Comparison of ENCODE assay signal across 2 cellular contexts in the genomic region with DNA sequence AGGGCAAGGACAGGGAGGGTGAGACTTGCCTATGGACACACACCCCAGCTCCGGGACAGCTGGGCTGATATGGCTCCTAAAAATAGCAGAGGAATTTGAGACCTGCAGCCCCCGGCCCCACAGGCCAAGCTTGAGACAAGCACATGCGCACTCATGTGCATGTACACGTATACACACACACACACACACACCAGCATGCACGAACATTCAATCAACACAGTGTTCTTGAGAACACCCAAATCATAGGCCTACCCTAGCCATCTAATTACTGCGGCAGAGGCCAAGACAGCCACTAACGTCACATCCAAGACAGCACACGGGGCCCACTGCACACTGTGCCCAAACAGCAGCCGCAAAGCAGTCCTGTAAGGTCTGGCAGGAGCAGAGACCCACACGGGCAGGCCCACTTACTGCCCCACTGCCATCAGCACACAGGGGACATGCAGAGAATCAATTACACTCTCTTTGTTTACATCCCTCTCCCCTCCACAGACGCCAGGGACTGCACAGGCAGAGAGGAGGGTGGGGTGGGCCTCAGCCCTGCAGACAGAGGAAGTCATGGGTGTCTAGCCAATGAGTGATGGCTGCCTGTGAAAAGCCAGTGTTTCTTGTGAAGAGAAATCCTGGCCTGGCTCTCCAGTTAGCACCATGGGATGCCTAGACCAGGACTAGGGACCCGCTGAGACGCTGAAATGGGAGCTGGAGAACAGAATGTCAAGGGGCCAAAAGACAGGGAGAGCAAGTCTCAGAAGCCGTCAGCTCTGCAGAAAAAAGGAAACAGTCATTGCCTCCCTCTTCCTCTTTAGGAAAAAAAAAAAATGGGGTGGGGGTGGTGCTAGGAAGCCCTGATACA.
TF ChIP-seq lines count a peak whose summit lies in the region.

No MANE protein-coding gene starts in this region.

TF ChIP-seq in SK-N-SH, 30 proteins besides CTCF, POLR2A, EP300 and RAD21:
- TF ChIP-seq, protein P1, sequence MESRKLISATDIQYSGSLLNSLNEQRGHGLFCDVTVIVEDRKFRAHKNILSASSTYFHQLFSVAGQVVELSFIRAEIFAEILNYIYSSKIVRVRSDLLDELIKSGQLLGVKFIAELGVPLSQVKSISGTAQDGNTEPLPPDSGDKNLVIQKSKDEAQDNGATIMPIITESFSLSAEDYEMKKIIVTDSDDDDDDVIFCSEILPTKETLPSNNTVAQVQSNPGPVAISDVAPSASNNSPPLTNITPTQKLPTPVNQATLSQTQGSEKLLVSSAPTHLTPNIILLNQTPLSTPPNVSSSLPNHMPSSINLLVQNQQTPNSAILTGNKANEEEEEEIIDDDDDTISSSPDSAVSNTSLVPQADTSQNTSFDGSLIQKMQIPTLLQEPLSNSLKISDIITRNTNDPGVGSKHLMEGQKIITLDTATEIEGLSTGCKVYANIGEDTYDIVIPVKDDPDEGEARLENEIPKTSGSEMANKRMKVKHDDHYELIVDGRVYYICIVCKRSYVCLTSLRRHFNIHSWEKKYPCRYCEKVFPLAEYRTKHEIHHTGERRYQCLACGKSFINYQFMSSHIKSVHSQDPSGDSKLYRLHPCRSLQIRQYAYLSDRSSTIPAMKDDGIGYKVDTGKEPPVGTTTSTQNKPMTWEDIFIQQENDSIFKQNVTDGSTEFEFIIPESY (IDR thresholded peaks at IDR 0.05; ENCODE audit: borderline replicate concordance, low read depth): no peak
- no peak for TF ChIP-seq NFIC (IDR thresholded peaks at IDR 0.05; ENCODE audit: borderline replicate concordance)
- TF ChIP-seq FOXJ3 (CRISPR knock-in tag; IDR thresholded peaks at IDR 0.05): peak; percentile 67; the same call in 1 of the 2 replicates
- TF ChIP-seq, protein P2, sequence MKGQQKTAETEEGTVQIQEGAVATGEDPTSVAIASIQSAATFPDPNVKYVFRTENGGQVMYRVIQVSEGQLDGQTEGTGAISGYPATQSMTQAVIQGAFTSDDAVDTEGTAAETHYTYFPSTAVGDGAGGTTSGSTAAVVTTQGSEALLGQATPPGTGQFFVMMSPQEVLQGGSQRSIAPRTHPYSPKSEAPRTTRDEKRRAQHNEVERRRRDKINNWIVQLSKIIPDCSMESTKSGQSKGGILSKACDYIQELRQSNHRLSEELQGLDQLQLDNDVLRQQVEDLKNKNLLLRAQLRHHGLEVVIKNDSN (IDR thresholded peaks at IDR 0.05; ENCODE audit: borderline replicate concordance, low read depth): no peak

TF ChIP-seq in GM12878, 131 proteins besides CTCF, POLR2A, EP300 and RAD21:
- no peak for TF ChIP-seq GATAD2B (conservative IDR thresholded peaks at IDR 0.05; ENCODE audit: low read depth)
- TF ChIP-seq ZNF207 (IDR thresholded peaks at IDR 0.05; ENCODE audit: borderline replicate concordance): 0 out of 2 replicates have a peak, but pooled peaks have one; percentile 25
- no peak for TF ChIP-seq RBBP5 (conservative IDR thresholded peaks at IDR 0.05)
- no peak for TF ChIP-seq LARP7 (IDR thresholded peaks at IDR 0.05)
- TF ChIP-seq MTA2 (IDR thresholded peaks at IDR 0.05; ENCODE audit: low read depth): no peak
- TF ChIP-seq TCF7 (IDR thresholded peaks at IDR 0.05; ENCODE audit: borderline replicate concordance): no peak
- TF ChIP-seq, protein P3, sequence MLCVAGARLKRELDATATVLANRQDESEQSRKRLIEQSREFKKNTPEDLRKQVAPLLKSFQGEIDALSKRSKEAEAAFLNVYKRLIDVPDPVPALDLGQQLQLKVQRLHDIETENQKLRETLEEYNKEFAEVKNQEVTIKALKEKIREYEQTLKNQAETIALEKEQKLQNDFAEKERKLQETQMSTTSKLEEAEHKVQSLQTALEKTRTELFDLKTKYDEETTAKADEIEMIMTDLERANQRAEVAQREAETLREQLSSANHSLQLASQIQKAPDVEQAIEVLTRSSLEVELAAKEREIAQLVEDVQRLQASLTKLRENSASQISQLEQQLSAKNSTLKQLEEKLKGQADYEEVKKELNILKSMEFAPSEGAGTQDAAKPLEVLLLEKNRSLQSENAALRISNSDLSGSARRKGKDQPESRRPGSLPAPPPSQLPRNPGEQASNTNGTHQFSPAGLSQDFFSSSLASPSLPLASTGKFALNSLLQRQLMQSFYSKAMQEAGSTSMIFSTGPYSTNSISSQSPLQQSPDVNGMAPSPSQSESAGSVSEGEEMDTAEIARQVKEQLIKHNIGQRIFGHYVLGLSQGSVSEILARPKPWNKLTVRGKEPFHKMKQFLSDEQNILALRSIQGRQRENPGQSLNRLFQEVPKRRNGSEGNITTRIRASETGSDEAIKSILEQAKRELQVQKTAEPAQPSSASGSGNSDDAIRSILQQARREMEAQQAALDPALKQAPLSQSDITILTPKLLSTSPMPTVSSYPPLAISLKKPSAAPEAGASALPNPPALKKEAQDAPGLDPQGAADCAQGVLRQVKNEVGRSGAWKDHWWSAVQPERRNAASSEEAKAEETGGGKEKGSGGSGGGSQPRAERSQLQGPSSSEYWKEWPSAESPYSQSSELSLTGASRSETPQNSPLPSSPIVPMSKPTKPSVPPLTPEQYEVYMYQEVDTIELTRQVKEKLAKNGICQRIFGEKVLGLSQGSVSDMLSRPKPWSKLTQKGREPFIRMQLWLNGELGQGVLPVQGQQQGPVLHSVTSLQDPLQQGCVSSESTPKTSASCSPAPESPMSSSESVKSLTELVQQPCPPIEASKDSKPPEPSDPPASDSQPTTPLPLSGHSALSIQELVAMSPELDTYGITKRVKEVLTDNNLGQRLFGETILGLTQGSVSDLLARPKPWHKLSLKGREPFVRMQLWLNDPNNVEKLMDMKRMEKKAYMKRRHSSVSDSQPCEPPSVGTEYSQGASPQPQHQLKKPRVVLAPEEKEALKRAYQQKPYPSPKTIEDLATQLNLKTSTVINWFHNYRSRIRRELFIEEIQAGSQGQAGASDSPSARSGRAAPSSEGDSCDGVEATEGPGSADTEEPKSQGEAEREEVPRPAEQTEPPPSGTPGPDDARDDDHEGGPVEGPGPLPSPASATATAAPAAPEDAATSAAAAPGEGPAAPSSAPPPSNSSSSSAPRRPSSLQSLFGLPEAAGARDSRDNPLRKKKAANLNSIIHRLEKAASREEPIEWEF (IDR thresholded peaks at IDR 0.05; ENCODE audit: insufficient replicate concordance, low read depth, low read length): no peak
- TF ChIP-seq ZNF384 (IDR thresholded peaks at IDR 0.05; ENCODE audit: borderline replicate concordance, low read depth, low read length): peak; percentile 83
- TF ChIP-seq IKZF1 (conservative IDR thresholded peaks at IDR 0.05): peak; percentile 35; the same call in 1 of the 2 replicates
- peak; percentile 54; the same call in 1 of the 2 replicates for TF ChIP-seq SPI1 (IDR thresholded peaks at IDR 0.05; ENCODE audit: borderline replicate concordance, insufficient read depth, low read depth, low read length)
- 0 out of 2 replicates have a peak, but pooled peaks have one; percentile 60 for TF ChIP-seq SIN3A (IDR thresholded peaks at IDR 0.05; ENCODE audit: low read depth, low read length)
- TF ChIP-seq, protein P4, sequence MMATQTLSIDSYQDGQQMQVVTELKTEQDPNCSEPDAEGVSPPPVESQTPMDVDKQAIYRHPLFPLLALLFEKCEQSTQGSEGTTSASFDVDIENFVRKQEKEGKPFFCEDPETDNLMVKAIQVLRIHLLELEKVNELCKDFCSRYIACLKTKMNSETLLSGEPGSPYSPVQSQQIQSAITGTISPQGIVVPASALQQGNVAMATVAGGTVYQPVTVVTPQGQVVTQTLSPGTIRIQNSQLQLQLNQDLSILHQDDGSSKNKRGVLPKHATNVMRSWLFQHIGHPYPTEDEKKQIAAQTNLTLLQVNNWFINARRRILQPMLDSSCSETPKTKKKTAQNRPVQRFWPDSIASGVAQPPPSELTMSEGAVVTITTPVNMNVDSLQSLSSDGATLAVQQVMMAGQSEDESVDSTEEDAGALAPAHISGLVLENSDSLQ (IDR thresholded peaks at IDR 0.05): peak; percentile 54; the same call in 1 of the 2 replicates
- TF ChIP-seq, protein P5, sequence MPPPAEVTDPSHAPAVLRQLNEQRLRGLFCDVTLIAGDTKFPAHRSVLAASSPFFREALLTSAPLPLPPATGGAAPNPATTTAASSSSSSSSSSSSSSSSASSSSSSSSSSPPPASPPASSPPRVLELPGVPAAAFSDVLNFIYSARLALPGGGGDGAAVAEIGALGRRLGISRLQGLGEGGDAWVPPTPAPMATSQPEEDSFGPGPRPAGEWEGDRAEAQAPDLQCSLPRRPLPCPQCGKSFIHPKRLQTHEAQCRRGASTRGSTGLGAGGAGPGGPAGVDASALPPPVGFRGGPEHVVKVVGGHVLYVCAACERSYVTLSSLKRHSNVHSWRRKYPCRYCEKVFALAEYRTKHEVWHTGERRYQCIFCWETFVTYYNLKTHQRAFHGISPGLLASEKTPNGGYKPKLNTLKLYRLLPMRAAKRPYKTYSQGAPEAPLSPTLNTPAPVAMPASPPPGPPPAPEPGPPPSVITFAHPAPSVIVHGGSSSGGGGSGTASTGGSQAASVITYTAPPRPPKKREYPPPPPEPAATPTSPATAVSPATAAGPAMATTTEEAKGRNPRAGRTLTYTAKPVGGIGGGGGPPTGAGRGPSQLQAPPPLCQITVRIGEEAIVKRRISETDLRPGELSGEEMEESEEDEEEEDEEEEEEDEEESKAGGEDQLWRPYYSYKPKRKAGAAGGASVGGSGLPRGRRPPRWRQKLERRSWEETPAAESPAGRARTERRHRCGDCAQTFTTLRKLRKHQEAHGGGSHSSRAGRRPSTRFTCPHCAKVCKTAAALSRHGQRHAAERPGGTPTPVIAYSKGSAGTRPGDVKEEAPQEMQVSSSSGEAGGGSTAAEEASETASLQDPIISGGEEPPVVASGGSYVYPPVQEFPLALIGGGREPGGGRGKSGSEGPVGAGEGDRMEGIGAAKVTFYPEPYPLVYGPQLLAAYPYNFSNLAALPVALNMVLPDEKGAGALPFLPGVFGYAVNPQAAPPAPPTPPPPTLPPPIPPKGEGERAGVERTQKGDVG (CRISPR knock-in tag; IDR thresholded peaks at IDR 0.05): no peak
- TF ChIP-seq MXI1 (IDR thresholded peaks at IDR 0.05; ENCODE audit: low read depth, low read length): 0 out of 2 replicates have a peak, but pooled peaks have one; percentile 35
- TF ChIP-seq, protein P6, sequence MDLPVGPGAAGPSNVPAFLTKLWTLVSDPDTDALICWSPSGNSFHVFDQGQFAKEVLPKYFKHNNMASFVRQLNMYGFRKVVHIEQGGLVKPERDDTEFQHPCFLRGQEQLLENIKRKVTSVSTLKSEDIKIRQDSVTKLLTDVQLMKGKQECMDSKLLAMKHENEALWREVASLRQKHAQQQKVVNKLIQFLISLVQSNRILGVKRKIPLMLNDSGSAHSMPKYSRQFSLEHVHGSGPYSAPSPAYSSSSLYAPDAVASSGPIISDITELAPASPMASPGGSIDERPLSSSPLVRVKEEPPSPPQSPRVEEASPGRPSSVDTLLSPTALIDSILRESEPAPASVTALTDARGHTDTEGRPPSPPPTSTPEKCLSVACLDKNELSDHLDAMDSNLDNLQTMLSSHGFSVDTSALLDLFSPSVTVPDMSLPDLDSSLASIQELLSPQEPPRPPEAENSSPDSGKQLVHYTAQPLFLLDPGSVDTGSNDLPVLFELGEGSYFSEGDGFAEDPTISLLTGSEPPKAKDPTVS (IDR thresholded peaks at IDR 0.05; ENCODE audit: low read depth, low read length): no peak
- TF ChIP-seq CREB1 (IDR thresholded peaks at IDR 0.05; ENCODE audit: low read depth): 0 out of 2 replicates have a peak, but pooled peaks have one; percentile 8
